ENCODE assay signal across 7 cellular contexts in the genomic region with DNA sequence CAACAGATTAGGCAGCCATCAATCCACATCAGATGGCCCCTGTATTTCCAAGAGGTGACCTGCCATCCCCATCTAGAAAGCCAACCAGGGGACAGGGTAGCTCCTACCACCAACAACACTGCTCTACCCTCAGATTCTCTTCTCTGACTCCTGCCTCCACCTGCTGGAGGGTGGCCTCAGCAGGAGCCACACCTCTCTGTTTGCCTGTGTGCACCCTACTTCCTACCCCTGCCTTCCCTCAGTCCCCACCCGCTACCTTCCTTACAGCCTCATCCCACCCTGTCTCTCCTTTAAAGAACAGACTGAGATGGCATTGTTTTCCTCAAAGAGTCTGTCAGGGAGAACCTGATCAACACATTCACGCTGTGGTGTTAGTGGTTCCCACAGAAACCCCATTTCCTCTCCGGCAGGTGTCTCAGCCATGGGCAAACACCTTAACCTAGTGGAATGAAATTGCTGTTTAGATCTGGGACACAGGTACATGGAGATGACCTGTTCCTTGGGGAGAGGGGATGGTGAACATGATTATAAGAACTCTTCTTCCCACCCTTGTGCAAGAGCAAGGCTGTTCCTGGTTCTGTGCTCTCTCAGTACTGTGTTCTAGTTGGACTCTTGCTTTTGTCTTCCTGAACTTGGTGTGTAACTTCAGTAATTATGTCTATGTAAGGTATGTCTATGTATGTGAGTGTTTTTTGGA. TPM values are rescaled to one million over a fixed set of nuclear protein-coding genes. Genes with fewer than 3 reads are reported as not detected.
DNase-seq lines count a peak whose midpoint lies in the region; ATAC-seq and TF ChIP-seq lines count a peak whose summit lies in the region.

No MANE protein-coding gene starts in this region.

- H3K4me3 ChIP-seq in brain microvascular endothelial cell (ENCODE audit: low read depth, low read length) (peak overlapping the region; percentile 86), neural cell (ENCODE audit: low read length) (peak overlapping the region; percentile 92)

- no peak overlapping the region for H2AFZ ChIP-seq in neural cell (ENCODE audit: low read depth, low read length)

- no peaks in the 10 kb centered on the region for H3K27me3 ChIP-seq in brain microvascular endothelial cell (replicated peaks)
- H3K27me3 ChIP-seq in neural cell (ENCODE audit: insufficient read depth, low read depth, low read length): no peaks in the 10 kb centered on the region

- H3K9me2 ChIP-seq in neural cell (ENCODE audit: insufficient read depth, low read length): no peaks in the 10 kb centered on the region

- H3K36me3 ChIP-seq in KOPT-K1 (ENCODE audit: insufficient read depth, low read length) (no peaks in the 10 kb centered on the region), brain microvascular endothelial cell (replicated peaks) (no peaks in the 10 kb centered on the region), neural cell (ENCODE audit: insufficient read depth, low read length) (no peaks in the 10 kb centered on the region)

- in situ Hi-C loops in G401 (cut with HindIII; ENCODE audit: low sequenced_read_pairs) (no loop called here), brain microvascular endothelial cell (cut with HindIII; ENCODE audit: low pct_ligation_motif_present, low sequenced_read_pairs) (no loop called here)

- DNase-seq in G401 (ENCODE audit: low spot score) (peak; percentile 36), brain microvascular endothelial cell (no peak), A172 (ENCODE audit: low spot score) (no peak), NCI-H2171 treated with DMSO at 0.1 percent for 48 hours (lab: John Stamatoyannopoulos, UW) (no peak)

- no peaks in the 10 kb centered on the region for H4K20me1 ChIP-seq in neural cell (ENCODE audit: insufficient read depth)

- TF ChIP-seq EP300 in neural cell (conservative IDR thresholded peaks at IDR 0.05; ENCODE audit: poor library complexity, severe bottlenecking): no peak

- H3K9ac ChIP-seq in neural cell (ENCODE audit: low read length): peak overlapping the region; percentile 89

- peak overlapping the region; percentile 94 for H3K4me2 ChIP-seq in neural cell (ENCODE audit: low read length)

- H3K9me3 ChIP-seq in KOPT-K1 (ENCODE audit: insufficient read depth, low read length, poor library complexity, severe bottlenecking) (no peaks in the 10 kb centered on the region), neural cell (ENCODE audit: low read length) (no peaks in the 10 kb centered on the region)

- TF ChIP-seq CTCF in brain microvascular endothelial cell (IDR thresholded peaks at IDR 0.05; ENCODE audit: low read depth, low read length, missing control alignments) (no peak), neural cell (IDR thresholded peaks at IDR 0.05; ENCODE audit: poor library complexity, severe bottlenecking) (no peak)

- peaks cover 34% of the 10 kb centered on the region for H3K79me2 ChIP-seq in neural cell (replicated peaks; ENCODE audit: insufficient read depth, low read length)

- peak overlapping the region; percentile 2 for H3K27ac ChIP-seq in KOPT-K1 (ENCODE audit: low read depth, low read length, poor library complexity, severe bottlenecking)
- no peak overlapping the region for H3K27ac ChIP-seq in brain microvascular endothelial cell
- no peak overlapping the region for H3K27ac ChIP-seq in neural cell (ENCODE audit: low read length)

- H3F3A ChIP-seq in neural cell (ENCODE audit: insufficient read depth, low read length, poor library complexity, severe bottlenecking): no peaks in the 10 kb centered on the region

- ATAC-seq in HG02759 (IDR thresholded peaks at IDR 0.05; ENCODE audit: unreplicated experiment): no peak

- TF ChIP-seq RAD21 in neural cell (conservative IDR thresholded peaks at IDR 0.05): no peak

TF ChIP-seq in neural cell, 6 proteins besides CTCF, POLR2A, EP300 and RAD21:
- TF ChIP-seq EZH2 (IDR thresholded peaks at IDR 0.05; ENCODE audit: borderline replicate concordance, insufficient read depth, low read length, poor library complexity, severe bottlenecking) (no peak), SMC3 (conservative IDR thresholded peaks at IDR 0.05; ENCODE audit: poor library complexity) (no peak), POLR2AphosphoS5 (IDR thresholded peaks at IDR 0.05) (no peak), TAF1 (IDR thresholded peaks at IDR 0.05; ENCODE audit: low read depth) (no peak), MXI1 (conservative IDR thresholded peaks at IDR 0.05; ENCODE audit: poor library complexity, severe bottlenecking) (no peak)
- TF ChIP-seq, protein P1, sequence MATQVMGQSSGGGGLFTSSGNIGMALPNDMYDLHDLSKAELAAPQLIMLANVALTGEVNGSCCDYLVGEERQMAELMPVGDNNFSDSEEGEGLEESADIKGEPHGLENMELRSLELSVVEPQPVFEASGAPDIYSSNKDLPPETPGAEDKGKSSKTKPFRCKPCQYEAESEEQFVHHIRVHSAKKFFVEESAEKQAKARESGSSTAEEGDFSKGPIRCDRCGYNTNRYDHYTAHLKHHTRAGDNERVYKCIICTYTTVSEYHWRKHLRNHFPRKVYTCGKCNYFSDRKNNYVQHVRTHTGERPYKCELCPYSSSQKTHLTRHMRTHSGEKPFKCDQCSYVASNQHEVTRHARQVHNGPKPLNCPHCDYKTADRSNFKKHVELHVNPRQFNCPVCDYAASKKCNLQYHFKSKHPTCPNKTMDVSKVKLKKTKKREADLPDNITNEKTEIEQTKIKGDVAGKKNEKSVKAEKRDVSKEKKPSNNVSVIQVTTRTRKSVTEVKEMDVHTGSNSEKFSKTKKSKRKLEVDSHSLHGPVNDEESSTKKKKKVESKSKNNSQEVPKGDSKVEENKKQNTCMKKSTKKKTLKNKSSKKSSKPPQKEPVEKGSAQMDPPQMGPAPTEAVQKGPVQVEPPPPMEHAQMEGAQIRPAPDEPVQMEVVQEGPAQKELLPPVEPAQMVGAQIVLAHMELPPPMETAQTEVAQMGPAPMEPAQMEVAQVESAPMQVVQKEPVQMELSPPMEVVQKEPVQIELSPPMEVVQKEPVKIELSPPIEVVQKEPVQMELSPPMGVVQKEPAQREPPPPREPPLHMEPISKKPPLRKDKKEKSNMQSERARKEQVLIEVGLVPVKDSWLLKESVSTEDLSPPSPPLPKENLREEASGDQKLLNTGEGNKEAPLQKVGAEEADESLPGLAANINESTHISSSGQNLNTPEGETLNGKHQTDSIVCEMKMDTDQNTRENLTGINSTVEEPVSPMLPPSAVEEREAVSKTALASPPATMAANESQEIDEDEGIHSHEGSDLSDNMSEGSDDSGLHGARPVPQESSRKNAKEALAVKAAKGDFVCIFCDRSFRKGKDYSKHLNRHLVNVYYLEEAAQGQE (IDR thresholded peaks at IDR 0.05; ENCODE audit: borderline replicate concordance): no peak

RNA-seq across cellular contexts. Expression of a gene that starts 1.8 kb away (rescaled TPM):
- total RNA-seq in G401 (2014; rRNA removed; shearing (Covaris generic)): 68.3 and 71.3 TPM in 2 replicates
- 143 and 184 TPM in 2 replicates for polyA plus RNA-seq in neural cell
- polyA minus RNA-seq in neural cell: 90.6 and 111 TPM in 2 replicates
- 62.4 and 69.7 TPM in 2 replicates for total RNA-seq in A172 (2014; rRNA removed; shearing (Covaris generic))

RNA-seq across cellular contexts. Expression of a gene that starts 50.6 kb away (rescaled TPM):
- total RNA-seq in G401 (2014; rRNA removed; shearing (Covaris generic)): 48.4 and 63.3 TPM in 2 replicates
- 70.5 and 77.9 TPM in 2 replicates for polyA plus RNA-seq in neural cell
- 91.0 and 103 TPM in 2 replicates for polyA minus RNA-seq in neural cell
- total RNA-seq in A172 (2014; rRNA removed; shearing (Covaris generic)): 91.8 and 118 TPM in 2 replicates
